In genomic region chr5:12174734-12175133, GRCh38 we compare ENCODE assay signal across 25 cellular contexts.
DNase-seq lines count a peak whose midpoint lies in the region; ATAC-seq, FAIRE-seq and TF ChIP-seq lines count a peak whose summit lies in the region.
"Had no signal": no experiment of that assay in that cellular context is flagged by ENCODE, and none has a peak within 500 bp of the region (broad histone marks: within the 10 kb centered on the region; RNA-seq: fewer than 3 reads in every experiment).

No MANE protein-coding gene starts in this region.

- no peak overlapping the region for H2BK15ac ChIP-seq in H9 (ENCODE audit: low read depth, low read length)

- no peak overlapping the region for H3K23ac ChIP-seq in H9 (ENCODE audit: insufficient read length, low read depth, low read length)

- H3K4me3 ChIP-seq in HUES64 (ENCODE audit: low read length) (no peak overlapping the region; the same call in 1 of the 2 replicates), iPS-18a (ENCODE audit: low read length) (peak overlapping the region; percentile 1), tibial artery (no peak overlapping the region), tibial nerve (no peak overlapping the region), pancreas (no peak overlapping the region)
- H3K4me3 ChIP-seq: A549; BLaER1 treated with 17β-estradiol and CSF1 and Interleukin-3, amounts not matched to agents 10 nM and 100 nM; GM12878; GM23248 had no signal

- no peak for TF ChIP-seq EP300 in tibial nerve (IDR thresholded peaks at IDR 0.05)

- no peak for FAIRE-seq in pancreas (lab: Jason Lieb, UNC)
- FAIRE-seq: A549, D721Med, GM12878, GM19239, H54 had no signal

- intact Hi-C loops in tibial artery (cut with DNase I; ENCODE audit: low total_unique reads) (no loop called here), pancreas (cut with DNase I) (no loop called here)

- no peaks in the 10 kb centered on the region for H3K36me3 ChIP-seq in HUES64 (ENCODE audit: insufficient read depth, low read length)
- no peaks in the 10 kb centered on the region for H3K36me3 ChIP-seq in iPS-18a (ENCODE audit: control insufficient read depth, low read depth, low read length)
- H3K36me3 ChIP-seq in tibial artery, result no peaks in the 10 kb centered on the region
- no peaks in the 10 kb centered on the region for H3K36me3 ChIP-seq in tibial nerve
- H3K36me3 ChIP-seq in pancreas, result no peaks in the 10 kb centered on the region
- H3K36me3 ChIP-seq: BE2C; BLaER1 treated with 17β-estradiol and CSF1 and Interleukin-3, amounts not matched to agents 10 nM and 100 nM had no signal

- no peak overlapping the region for H3K18ac ChIP-seq in H9 (ENCODE audit: insufficient read length, low read depth, low read length)

- H2AK5ac ChIP-seq in H9 (ENCODE audit: insufficient read length, low read length), result no peak overlapping the region

- TF ChIP-seq POLR2A in tibial nerve (IDR thresholded peaks at IDR 0.05), result no peak

- no peak overlapping the region for H3T11ph ChIP-seq in H9 (ENCODE audit: low read length)

- no peak overlapping the region for H4K5ac ChIP-seq in H9 (ENCODE audit: insufficient read length, low read depth, low read length)

- H3K27me3 Mint-ChIP-seq in H9 (ENCODE audit: low read depth), result no peaks in the 10 kb centered on the region
- H3K27me3 Mint-ChIP-seq: CD4-positive, alpha-beta T cell; CD8-positive, alpha-beta memory T cell had no signal

- no peak overlapping the region for H2BK20ac ChIP-seq in H9 (ENCODE audit: low read depth, low read length, poor library complexity, severe bottlenecking)

- no peak for ATAC-seq in pancreas
- ATAC-seq: A549, GM12878 had no signal

- no peak overlapping the region for H2BK12ac ChIP-seq in H9 (ENCODE audit: insufficient read length, low read depth, low read length)

- no peak overlapping the region for H3K27ac ChIP-seq in H9 (ENCODE audit: insufficient read length, low read depth, low read length)
- peak overlapping the region; percentile 95 for H3K27ac ChIP-seq in HUES64 (ENCODE audit: low read depth, low read length)
- H3K27ac ChIP-seq in iPS-18a (ENCODE audit: low read length), result no peak overlapping the region
- H3K27ac ChIP-seq in tibial artery, result no peak overlapping the region
- no peak overlapping the region for H3K27ac ChIP-seq in tibial nerve
- no peak overlapping the region for H3K27ac ChIP-seq in pancreas
- H3K27ac ChIP-seq: A549; BLaER1 treated with 17β-estradiol and CSF1 and Interleukin-3, amounts not matched to agents 10 nM and 100 nM; GM23248 had no signal

- H3K9me3 ChIP-seq in H9 (ENCODE audit: control insufficient read depth, low read depth, low read length) (no peaks in the 10 kb centered on the region), HUES64 (ENCODE audit: insufficient read depth, low read depth, low read length) (0 out of 2 replicates have a peak, but pooled peaks cover 7% of the 10 kb centered on the region), iPS-18a (ENCODE audit: control insufficient read depth, low read depth, low read length) (no peaks in the 10 kb centered on the region), tibial artery (no peaks in the 10 kb centered on the region), tibial nerve (no peaks in the 10 kb centered on the region), pancreas (no peaks in the 10 kb centered on the region)
- H3K9me3 ChIP-seq: A549, BE2C had no signal

- H3K23me2 ChIP-seq in H9 (ENCODE audit: insufficient read length, low read depth, low read length, poor library complexity, severe bottlenecking), result no peaks in the 10 kb centered on the region

- H3K4me3 Mint-ChIP-seq in H9, result no peak overlapping the region; a peak in 1 of 5 replicates
- H3K4me3 Mint-ChIP-seq: CD14-positive monocyte; CD4-positive, alpha-beta T cell; CD8-positive, alpha-beta memory T cell had no signal

- H3K79me2 ChIP-seq in H9 (ENCODE audit: insufficient read depth, low read length), result no peaks in the 10 kb centered on the region

- H2BK5ac ChIP-seq in H9 (ENCODE audit: insufficient read length, low read length), result no peak overlapping the region

- H3K9ac ChIP-seq in H9 (ENCODE audit: extremely low read depth, insufficient read length, low read length) (no peak overlapping the region), HUES64 (ENCODE audit: low read depth, low read length) (no peak overlapping the region), iPS-18a (ENCODE audit: low read length) (no peak overlapping the region)
- H3K9ac ChIP-seq: BLaER1 treated with 17β-estradiol and CSF1 and Interleukin-3, amounts not matched to agents 10 nM and 100 nM; GM23248 had no signal

- no CpG with 5 or more reads among the region's 2 CpGs for WGBS in H9 (ENCODE audit: extremely low coverage, insufficient read length, low lambda C conversion rate)
- 73% methylated on average over 2 of the region's 2 CpGs for WGBS in HUES64
- WGBS in tibial nerve, 2 donors, result 60 to 67% methylated on average over 2 of the region's 2 CpGs
- WGBS in pancreas, 2 donors, result 50 to 60% methylated on average over 2 of the region's 2 CpGs

- peaks cover 40 to 44% of the 10 kb centered on the region in 2 experiments for H3K4me1 Mint-ChIP-seq in H9
- H3K4me1 Mint-ChIP-seq: CD14-positive monocyte; CD8-positive, alpha-beta memory T cell had no signal

- TF ChIP-seq CTCF in H9 (conservative IDR thresholded peaks at IDR 0.05) (no peak), tibial artery (IDR thresholded peaks at IDR 0.05) (no peak), tibial nerve (IDR thresholded peaks at IDR 0.05) (no peak), pancreas (IDR thresholded peaks at IDR 0.05) (no peak)

- H3K4ac ChIP-seq in H9 (ENCODE audit: low read depth, low read length), result no peak overlapping the region

- H3K27me3 ChIP-seq in H9 (ENCODE audit: insufficient read depth, low read length) (no peaks in the 10 kb centered on the region), HUES64 (ENCODE audit: insufficient read depth, low read length) (no peaks in the 10 kb centered on the region), iPS-18a (ENCODE audit: control insufficient read depth, insufficient read depth, low read length) (no peaks in the 10 kb centered on the region), tibial artery (no peaks in the 10 kb centered on the region), tibial nerve (no peaks in the 10 kb centered on the region), pancreas (no peaks in the 10 kb centered on the region)
- H3K27me3 ChIP-seq: BE2C; BLaER1 treated with 17β-estradiol and CSF1 and Interleukin-3, amounts not matched to agents 10 nM and 100 nM had no signal

- no peak overlapping the region for H2AFZ ChIP-seq in H9 (ENCODE audit: low read length)
- H2AFZ ChIP-seq: GM23248 had no signal

- no peak overlapping the region for H3K4me2 ChIP-seq in H9 (ENCODE audit: insufficient read depth, insufficient read length, low read length)
- H3K4me2 ChIP-seq: A549; BLaER1 treated with 17β-estradiol and CSF1 and Interleukin-3, amounts not matched to agents 10 nM and 100 nM had no signal

- H4K20me1 ChIP-seq in H9 (ENCODE audit: control insufficient read depth, insufficient read depth, insufficient read length), result no peaks in the 10 kb centered on the region
- H4K20me1 ChIP-seq: BLaER1 treated with 17β-estradiol and CSF1 and Interleukin-3, amounts not matched to agents 10 nM and 100 nM had no signal

- H3K79me1 ChIP-seq in H9 (ENCODE audit: insufficient read depth, low read depth, low read length, poor library complexity, severe bottlenecking), result no peaks in the 10 kb centered on the region

- H4K91ac ChIP-seq in H9 (ENCODE audit: insufficient read length, low read depth, low read length), result no peak overlapping the region

- peak overlapping the region in 2 of 3 experiments; percentile 94 to 98; a peak in 6 of 7 replicates for H3K27ac Mint-ChIP-seq in H9
- H3K27ac Mint-ChIP-seq: CD14-positive monocyte; CD4-positive, alpha-beta T cell; CD8-positive, alpha-beta memory T cell had no signal

- peaks cover 2 to 25% (median 3%) of the 10 kb centered on the region in 3 experiments; a peak in 4 of 7 replicates for H3K36me3 Mint-ChIP-seq in H9 (ENCODE audit: insufficient read depth in 1 of 3, low read depth in 3 of 3)
- H3K36me3 Mint-ChIP-seq: CD14-positive monocyte; CD8-positive, alpha-beta memory T cell had no signal

- no peak overlapping the region for H4K8ac ChIP-seq in H9 (replicated peaks; ENCODE audit: insufficient read length, low read depth, low read length)

- H3K4me1 ChIP-seq in H9 (ENCODE audit: insufficient read depth, low read length) (peaks cover 12% of the 10 kb centered on the region; the same call in 1 of the 2 replicates), HUES64 (ENCODE audit: insufficient read depth, low read length) (peaks cover 48% of the 10 kb centered on the region), iPS-18a (ENCODE audit: control insufficient read depth, low read depth, low read length) (peaks cover 29% of the 10 kb centered on the region), tibial artery (no peaks in the 10 kb centered on the region), tibial nerve (no peaks in the 10 kb centered on the region), pancreas (no peaks in the 10 kb centered on the region)
- H3K4me1 ChIP-seq: A549; BE2C; BLaER1 treated with 17β-estradiol and CSF1 and Interleukin-3, amounts not matched to agents 10 nM and 100 nM had no signal

- peaks cover 4 to 8% of the 10 kb centered on the region in 2 experiments; a peak in 2 of 5 replicates for H3K9me3 Mint-ChIP-seq in H9

- H3K14ac ChIP-seq in H9 (ENCODE audit: insufficient read depth, low read length), result no peak overlapping the region

- no peak overlapping the region for H3K56ac ChIP-seq in H9 (ENCODE audit: insufficient read length, low read depth, low read length)

- DNase-seq in H9, result no peak
- DNase-seq in tibial artery, result no peak
- DNase-seq in tibial nerve (ENCODE audit: low spot score in 2 of 2), result no peak
- no peak for DNase-seq in pancreas
- DNase-seq: 8988T; ACHN; AML-193; BE2C; CD4-positive, alpha-beta T cell; CD8-positive, alpha-beta memory T cell; DMS 273 treated with DMSO at 0.1 percent for 48 hours; DMS79; EL; GDM1; GM23248; HCEC 1CT had no signal

- no peak overlapping the region for H2BK120ac ChIP-seq in H9 (ENCODE audit: low read depth, low read length, poor library complexity, severe bottlenecking)
